In the genomic region with DNA sequence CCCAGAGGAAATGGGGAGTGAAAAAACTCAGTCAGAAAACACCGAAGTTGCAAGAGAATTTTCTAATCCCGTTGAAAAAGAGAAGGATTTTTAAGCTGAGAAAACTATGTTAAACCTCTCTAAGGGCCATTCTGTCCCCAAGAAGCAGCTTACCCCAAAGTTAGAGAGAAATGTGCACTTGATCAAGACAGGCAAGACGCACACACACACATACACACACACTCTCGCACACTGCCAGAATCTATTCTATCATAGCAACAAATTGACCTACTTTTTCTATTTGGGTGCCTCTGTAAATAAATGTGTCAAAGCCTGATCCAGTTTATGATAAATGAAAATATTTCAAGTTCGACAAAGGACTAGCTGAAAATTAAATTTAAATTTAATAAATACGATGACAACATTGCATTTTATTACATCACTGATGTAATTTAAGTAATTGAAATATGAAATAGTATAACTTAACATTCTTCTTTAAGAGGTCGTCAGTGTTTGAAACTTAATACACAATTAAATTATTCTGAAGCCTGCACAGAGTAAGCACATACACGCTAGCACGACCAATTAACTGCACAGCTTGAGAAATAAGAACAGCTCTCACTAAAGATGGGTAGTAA, we compare ENCODE assay signal across 16 cellular contexts. TPM values are rescaled to one million over a fixed set of nuclear protein-coding genes. Genes with fewer than 3 reads are reported as not detected.
DNase-seq lines count a peak whose midpoint lies in the region; ATAC-seq and TF ChIP-seq lines count a peak whose summit lies in the region.
"Had no signal": no experiment of that assay in that cellular context is flagged by ENCODE, and none has a peak within 500 bp of the region (broad histone marks: within the 10 kb centered on the region; RNA-seq: fewer than 3 reads in every experiment).

No MANE protein-coding gene starts in this region.

- ATAC-seq in psoas muscle = no peak
- ATAC-seq: CD8-positive, alpha-beta T cell had no signal

- H3K9me3 ChIP-seq in psoas muscle (no peaks in the 10 kb centered on the region), HAP-1 (no peaks in the 10 kb centered on the region)
- H3K9me3 ChIP-seq: SJSA1, tibial nerve had no signal

- no peaks in the 10 kb centered on the region for H3K27me3 ChIP-seq in psoas muscle (ENCODE audit: insufficient read depth in 3 of 3, low read length in 2 of 3)
- no peaks in the 10 kb centered on the region for H3K27me3 ChIP-seq in HAP-1 (ENCODE audit: low read depth)
- H3K27me3 ChIP-seq: SJSA1, tibial nerve had no signal

- peaks cover 45% of the 10 kb centered on the region for H3K4me1 ChIP-seq in psoas muscle
- H3K4me1 ChIP-seq in HAP-1 = no peaks in the 10 kb centered on the region; the same call in 1 of the 2 replicates

- intact Hi-C loops in psoas muscle (cut with DNase I) = no loop called here

- 40 to 57% (median 42%) methylated on average over 9 of the region's 9 CpGs for WGBS in psoas muscle, 3 donors

- peak; percentile 13 for DNase-seq in G401 (ENCODE audit: low spot score)
- DNase-seq in NCI-H524 treated with DMSO at 0.1 percent for 48 hours (lab: John Stamatoyannopoulos, UW) = peak; percentile 16
- peak; percentile 38 for DNase-seq in fibroblast of mammary gland (ENCODE audit: low read depth)
- no peak for DNase-seq in psoas muscle
- DNase-seq in NCI-H510A treated with DMSO at 0.1 percent for 48 hours (lab: John Stamatoyannopoulos, UW) = no peak
- DNase-seq in GM19240 (ENCODE audit: insufficient read length, low spot score) = no peak
- no peak for DNase-seq in HAP-1 (ENCODE audit: low spot score in 2 of 2)
- DNase-seq: activated CD8-positive, alpha-beta memory T cell treated with anti-CD3 and anti-CD28 coated beads for 24 hours; activated naive CD4-positive, alpha-beta T cell treated with anti-CD3 and anti-CD28 coated beads, Interleukin-2, amount 50 U/mL, for 16 hours; CD8-positive, alpha-beta T cell; NCI-H2029; NK-92 treated with Interleukin-12 subunit alpha and Interleukin-12 subunit beta, amount 100 ng/mL, for 24 hours; posterior cingulate gyrus; stimulated activated CD4-positive, alpha-beta T cell treated with anti-CD3 and anti-CD28 coated beads, Interleukin-15, amount 100 ng/mL, for 24 hours had no signal

- in situ Hi-C loops in G401 (cut with HindIII; ENCODE audit: low sequenced_read_pairs) (no loop called here), HAP-1 (cut with MboI; ENCODE audit: low sequenced_read_pairs) (loop anchor here (25.0 kb wide), 1 partner anchor 505 kb away; no protein-coding TSS in a partner anchor)

- no peaks in the 10 kb centered on the region for H3K36me3 ChIP-seq in psoas muscle (ENCODE audit: insufficient read depth in 1 of 2, low read depth in 1 of 2)
- H3K36me3 ChIP-seq in HAP-1 (replicated peaks) = no peaks in the 10 kb centered on the region
- H3K36me3 ChIP-seq: SJSA1, tibial nerve had no signal

- H3K4me3 ChIP-seq in fibroblast of mammary gland (ENCODE audit: control insufficient read depth, low read depth, low read length) (no peak overlapping the region), psoas muscle (peak overlapping the region; percentile 87), HAP-1 (no peak overlapping the region)
- H3K4me3 ChIP-seq: SJSA1, tibial nerve had no signal

- no peak for TF ChIP-seq CTCF in fibroblast of mammary gland (conservative IDR thresholded peaks at IDR 0.05; ENCODE audit: control insufficient read depth, insufficient read depth, low read depth, low read length)
- no peak for TF ChIP-seq CTCF in psoas muscle (IDR thresholded peaks at IDR 0.05)

- peak overlapping the region; percentile 95 for H3K27ac ChIP-seq in psoas muscle
- H3K27ac ChIP-seq: SJSA1 had no signal

RNA-seq across cellular contexts. Expression of a gene that starts 5.9 kb away (rescaled TPM):
- 0.10 and 0.92 TPM in 2 replicates for total RNA-seq in G401 (2014; rRNA removed; shearing (Covaris generic))
- total RNA-seq in psoas muscle = 10 to 100 TPM; 22.4 to 76.3 (median 64.2) TPM
- 100 to 1,000 TPM in 2 of 3 donors, 10 to 100 TPM in 1; 29.0 to 152 (median 126) TPM for polyA plus RNA-seq in psoas muscle

RNA-seq across cellular contexts. Expression of a gene that starts 56.0 kb away (rescaled TPM):
- total RNA-seq in G401 (2014; rRNA removed; shearing (Covaris generic)) = 15.1 and 20.1 TPM in 2 replicates
- 10 to 100 TPM; 14.1 to 20.6 (median 18.4) TPM for total RNA-seq in psoas muscle
- polyA plus RNA-seq in psoas muscle = 10 to 100 TPM in 2 of 3 donors, 1 to 10 TPM in 1; 9.9 to 11.8 (median 11.3) TPM

Comparison
In these comparisons a context has a peak if more than half of its experiments do, and no peak if none do; other contexts are left out.
1. DNase-seq: peak in G401 (single experiment), NCI-H524 treated with DMSO at 0.1 percent for 48 hours (single experiment) and fibroblast of mammary gland (single experiment); none in psoas muscle (0 of 2), NCI-H510A treated with DMSO at 0.1 percent for 48 hours (single experiment), GM19240 (single experiment) and HAP-1 (0 of 2).
2. RNA of a gene that starts 5.9 kb away (total RNA-seq): 22.4 to 76.3 TPM in psoas muscle; 0.10 to 0.92 TPM in G401; every median in the first group is over 10 times any median in the second.